ENCODE assay signal across 26 cellular contexts in genomic region chr5:107324071-107324470, GRCh38.
"Had no signal": no experiment of that assay in that cellular context is flagged by ENCODE, and none has a peak within 500 bp of the region (broad histone marks: within the 10 kb centered on the region; RNA-seq: fewer than 3 reads in every experiment).

No MANE protein-coding gene starts in this region.

- DNase-seq: activated CD4-positive, alpha-beta memory T cell treated with anti-CD3 and anti-CD28 coated beads for 36 hours; activated CD4-positive, alpha-beta T cell treated with anti-CD3 and anti-CD28 coated beads, Interleukin-2, amount 10 ng/mL, durations not matched to agents 24 days and 14 days; activated CD4-positive, CD25-positive, alpha-beta regulatory T cell treated with anti-CD3 and anti-CD28 coated beads, Interleukin-2, amount 50 U/mL, for 72 hours; activated CD8-positive, alpha-beta memory T cell treated with anti-CD3 and anti-CD28 coated beads, Interleukin-2, amount 50 U/mL, for 4 hours; activated gamma-delta T cell treated with Interleukin-2 at 50 U/mL for 16 hours; activated naive CD4-positive, alpha-beta T cell treated with anti-CD3 and anti-CD28 coated beads, Interleukin-2, amount 50 U/mL, for 16 hours; activated naive CD8-positive, alpha-beta T cell treated with anti-CD3 and anti-CD28 coated beads, Interleukin-2, amount 50 U/mL, for 24 hours; activated T-cell treated with anti-CD3 and anti-CD28 coated beads, Interleukin-2, amount 50 U/mL, for 24 hours; effector memory CD8-positive, alpha-beta T cell; heart left ventricle; kidney glomerular epithelial cell; lower lobe of right lung; mesenchymal stem cell; naive thymus-derived CD8-positive, alpha-beta T cell; occipital lobe; psoas muscle; sigmoid colon; small intestine; stimulated activated naive B cell treated with anti-CD40 and anti-IgM and Interleukin-4, amounts not matched to agents 10 μg/mL and 1 μg/mL and 100 μg/mL, for 72 hours; T-helper 2 cell; tibial artery; upper lobe of right lung had no signal

- H3K27me3 ChIP-seq: heart left ventricle, sigmoid colon, suprapubic skin, tibial artery, upper lobe of right lung had no signal

- H3K9ac ChIP-seq: parathyroid adenoma had no signal

- ATAC-seq: activated naive CD8-positive, alpha-beta T cell treated with anti-CD3 and anti-CD28 coated beads, Interleukin-2, amount 50 U/mL, for 24 hours; effector memory CD8-positive, alpha-beta T cell; heart left ventricle; left lobe of liver; lower lobe of right lung; naive thymus-derived CD8-positive, alpha-beta T cell; psoas muscle; stimulated activated naive B cell treated with anti-CD40 and anti-IgM and Interleukin-4, amounts not matched to agents 10 μg/mL and 1 μg/mL and 100 μg/mL, for 72 hours; upper lobe of right lung had no signal

- H3K4me3 ChIP-seq: coronary artery, heart left ventricle, lower lobe of right lung, psoas muscle, sigmoid colon, suprapubic skin, tibial artery, upper lobe of right lung had no signal

- H3K4me1 ChIP-seq: lower lobe of right lung, parathyroid adenoma, psoas muscle, sigmoid colon, tibial artery, upper lobe of right lung had no signal

- H3K36me3 ChIP-seq: heart left ventricle, lower lobe of right lung, sigmoid colon, suprapubic skin, tibial artery, upper lobe of right lung had no signal

- H3K27ac ChIP-seq: coronary artery, heart left ventricle, lower lobe of right lung, parathyroid adenoma, psoas muscle, sigmoid colon, suprapubic skin, tibial artery, upper lobe of right lung had no signal

- H3K9me3 ChIP-seq: heart left ventricle, lower lobe of right lung, psoas muscle, sigmoid colon, suprapubic skin, tibial artery, upper lobe of right lung had no signal
